Comparison of ENCODE assay signal across 8 cellular contexts in the genomic region with DNA sequence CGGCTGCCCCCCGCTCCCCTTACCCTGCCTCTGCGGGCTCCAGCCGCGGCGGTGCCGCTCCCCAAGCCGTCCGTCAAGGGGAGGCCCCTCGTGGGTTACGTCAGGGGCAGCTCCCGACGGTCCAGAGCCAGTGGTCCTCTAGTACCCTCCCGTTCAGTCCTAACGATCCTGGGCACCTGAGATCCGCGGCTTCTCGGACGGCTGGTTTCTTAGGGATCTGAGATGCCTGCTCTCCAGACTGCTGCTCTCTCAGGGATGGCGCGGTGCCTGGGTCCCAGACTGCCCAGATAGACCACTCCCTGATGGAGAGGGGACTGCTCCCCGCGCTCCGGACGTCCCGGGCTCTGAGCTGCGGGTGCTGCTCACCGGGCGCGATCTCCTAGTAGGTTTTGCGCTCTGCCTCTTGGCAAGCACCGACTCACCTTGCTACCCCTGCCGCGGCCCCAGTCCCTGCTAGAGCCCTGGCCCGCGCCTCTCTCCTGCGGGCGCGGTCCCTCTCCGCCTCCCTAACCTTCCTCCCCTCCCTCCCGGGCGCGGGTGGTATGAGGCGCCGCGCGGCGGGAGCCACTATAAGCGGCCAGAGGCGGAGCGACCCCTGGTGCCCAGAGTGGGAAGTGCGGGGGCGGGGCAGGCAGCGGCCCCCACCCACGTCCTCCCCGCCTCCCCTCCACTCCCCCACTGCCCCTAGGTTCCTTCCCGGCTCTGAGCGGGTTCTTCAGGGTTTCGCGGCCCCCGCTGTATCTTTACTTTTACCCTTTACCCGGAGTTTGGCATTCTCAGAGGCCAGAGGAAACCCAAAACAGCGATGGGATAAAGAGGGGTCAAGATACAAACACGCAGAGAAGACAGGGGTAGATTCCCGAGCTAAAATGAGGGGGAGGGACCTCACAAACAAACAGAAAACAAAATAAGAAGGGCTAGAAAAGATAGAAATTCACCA. TPM values are rescaled to one million over a fixed set of nuclear protein-coding genes. Genes with fewer than 3 reads are reported as not detected.
DNase-seq lines count a peak whose midpoint lies in the region; ATAC-seq and TF ChIP-seq lines count a peak whose summit lies in the region.

A gene (minus strand): TSS at position 544 of the 940 bp plus-strand sequence. CDS start 711 bp downstream, outside the sequence.

- peaks cover 68% of the 10 kb centered on the region for H3K27me3 Mint-ChIP-seq in activated T-cell treated with anti-CD3 and anti-CD28 coated beads, Interleukin-2, amount 50 U/mL, for 4 hours (ENCODE audit: low read depth)
- peaks cover 64 to 93% (median 75%) of the 10 kb centered on the region in 5 donors for H3K27me3 Mint-ChIP-seq in naive thymus-derived CD4-positive, alpha-beta T cell

- H3K36me3 Mint-ChIP-seq in activated T-cell treated with anti-CD3 and anti-CD28 coated beads, Interleukin-2, amount 50 U/mL, for 4 hours (ENCODE audit: insufficient read depth) = no peaks in the 10 kb centered on the region
- H3K36me3 Mint-ChIP-seq in naive thymus-derived CD4-positive, alpha-beta T cell = peaks cover 0 to 5% (median 0%) of the 10 kb centered on the region in 5 donors
- peaks cover 4% of the 10 kb centered on the region for H3K36me3 Mint-ChIP-seq in stimulated activated effector memory CD8-positive, alpha-beta T cell treated with anti-CD3 and anti-CD28 coated beads, Interleukin-12 subunit alpha, Interleukin-12 subunit beta, amount 100 ng/mL, for 72 hours

- H3K27ac Mint-ChIP-seq in naive thymus-derived CD4-positive, alpha-beta T cell = peak within 1 kb of the TSS in 1 of 9 donors; percentile 32
- H3K27ac Mint-ChIP-seq in stimulated activated effector memory CD8-positive, alpha-beta T cell treated with anti-CD3 and anti-CD28 coated beads, Interleukin-12 subunit alpha, Interleukin-12 subunit beta, amount 100 ng/mL, for 72 hours = peak within 1 kb of the TSS; percentile 29

- BruUV-seq in PC-3 (replicated peaks; lab: Mats Ljungman, UMichigan) = no TSS peak

- TF ChIP-seq CTCF in PC-3 (conservative IDR thresholded peaks at IDR 0.05; ENCODE audit: low read depth, low read length) = peak; percentile 92

- DNase-seq in NCI-H345 (lab: John Stamatoyannopoulos, UW) = peak; percentile 38
- DNase-seq in NCI-H345 treated with DMSO at 0.1 percent for 48 hours (lab: John Stamatoyannopoulos, UW; ENCODE audit: unreplicated experiment) = no peak
- peak; percentile 86 for DNase-seq in PC-3
- peak; percentile 91 for DNase-seq in activated T-cell treated with anti-CD3 and anti-CD28 coated beads, Interleukin-2, amount 50 U/mL, for 4 hours
- DNase-seq in fibroblast of gingiva (ENCODE audit: low read depth) = peak; percentile 54
- DNase-seq in naive thymus-derived CD4-positive, alpha-beta T cell = peak; percentile 73 to 96 (median 85)
- DNase-seq in stimulated activated effector memory CD8-positive, alpha-beta T cell treated with anti-CD3 and anti-CD28 coated beads, Interleukin-12 subunit alpha, Interleukin-12 subunit beta, amount 100 ng/mL, for 72 hours (ENCODE audit: low spot score in 2 of 2) = peak; percentile 94 to 96

- no peaks in the 10 kb centered on the region for H4K20me1 ChIP-seq in PC-3 (ENCODE audit: low read length)

- no peaks in the 10 kb centered on the region for H3F3A ChIP-seq in PC-3 (ENCODE audit: low read length, unreplicated experiment)

- peak within 1 kb of the TSS; percentile 64 for H3K4me3 Mint-ChIP-seq in activated T-cell treated with anti-CD3 and anti-CD28 coated beads, Interleukin-2, amount 50 U/mL, for 4 hours
- peak within 1 kb of the TSS; percentile 31 to 77 (median 72) for H3K4me3 Mint-ChIP-seq in naive thymus-derived CD4-positive, alpha-beta T cell
- H3K4me3 Mint-ChIP-seq in stimulated activated effector memory CD8-positive, alpha-beta T cell treated with anti-CD3 and anti-CD28 coated beads, Interleukin-12 subunit alpha, Interleukin-12 subunit beta, amount 100 ng/mL, for 72 hours = peak within 1 kb of the TSS; percentile 52

- H2AFZ ChIP-seq in PC-3 (ENCODE audit: low read length) = peak within 1 kb of the TSS; percentile 94

- H3K4me1 ChIP-seq in HUES48 (ENCODE audit: control insufficient read depth, insufficient read depth, low read length) = peaks cover 47% of the 10 kb centered on the region
- no peaks in the 10 kb centered on the region for H3K4me1 ChIP-seq in PC-3 (ENCODE audit: insufficient read depth, low read length)
- peaks cover 8 to 9% of the 10 kb centered on the region in 2 donors for H3K4me1 ChIP-seq in naive thymus-derived CD4-positive, alpha-beta T cell (ENCODE audit: control insufficient read depth in 2 of 2, insufficient read depth in 2 of 2, low read length in 2 of 2)

- peaks cover 100% of the 10 kb centered on the region for H3K27me3 ChIP-seq in HUES48 (ENCODE audit: control insufficient read depth, insufficient read depth, low read length)
- no peaks in the 10 kb centered on the region for H3K27me3 ChIP-seq in PC-3 (ENCODE audit: low read length)
- H3K27me3 ChIP-seq in naive thymus-derived CD4-positive, alpha-beta T cell (ENCODE audit: control insufficient read depth in 2 of 2, insufficient read depth in 2 of 2, low read length in 2 of 2) = peaks cover 0 to 21% of the 10 kb centered on the region in 2 donors

- H3K9ac ChIP-seq in HUES48 (ENCODE audit: low read depth, low read length) (no peak within 1 kb of the TSS), PC-3 (ENCODE audit: low read length) (peak within 1 kb of the TSS; percentile 53)

- H3K9me3 Mint-ChIP-seq in activated T-cell treated with anti-CD3 and anti-CD28 coated beads, Interleukin-2, amount 50 U/mL, for 4 hours = no peaks in the 10 kb centered on the region
- H3K9me3 Mint-ChIP-seq in naive thymus-derived CD4-positive, alpha-beta T cell = peaks cover 0 to 1% (median 0%) of the 10 kb centered on the region in 11 donors
- H3K9me3 Mint-ChIP-seq in stimulated activated effector memory CD8-positive, alpha-beta T cell treated with anti-CD3 and anti-CD28 coated beads, Interleukin-12 subunit alpha, Interleukin-12 subunit beta, amount 100 ng/mL, for 72 hours = no peaks in the 10 kb centered on the region

- H3K79me2 ChIP-seq in PC-3 (ENCODE audit: low read length) = no peaks in the 10 kb centered on the region

- peaks cover 15% of the 10 kb centered on the region for H3K4me1 Mint-ChIP-seq in activated T-cell treated with anti-CD3 and anti-CD28 coated beads, Interleukin-2, amount 50 U/mL, for 4 hours (ENCODE audit: low read depth)
- H3K4me1 Mint-ChIP-seq in naive thymus-derived CD4-positive, alpha-beta T cell = peaks cover 16 to 39% (median 31%) of the 10 kb centered on the region in 7 donors
- H3K4me1 Mint-ChIP-seq in stimulated activated effector memory CD8-positive, alpha-beta T cell treated with anti-CD3 and anti-CD28 coated beads, Interleukin-12 subunit alpha, Interleukin-12 subunit beta, amount 100 ng/mL, for 72 hours = peaks cover 18% of the 10 kb centered on the region

- POLR2A ChIA-PET in PC-3 (lab: Charles Lee; ENCODE audit: unreplicated experiment) = no interaction called here
- POLR2A ChIA-PET in naive thymus-derived CD4-positive, alpha-beta T cell (lab: Charles Lee) = no interaction called here

- H3K36me3 ChIP-seq in HUES48 (ENCODE audit: control insufficient read depth, insufficient read depth, low read length) (no peaks in the 10 kb centered on the region), PC-3 (ENCODE audit: low read depth, low read length) (no peaks in the 10 kb centered on the region)
- no peaks in the 10 kb centered on the region for H3K36me3 ChIP-seq in naive thymus-derived CD4-positive, alpha-beta T cell (ENCODE audit: control insufficient read depth in 2 of 3, insufficient read depth in 3 of 3, low read length in 3 of 3)

- H3K9me3 ChIP-seq in HUES48 (ENCODE audit: control insufficient read depth, insufficient read depth, low read length) (no peaks in the 10 kb centered on the region), PC-3 (ENCODE audit: low read length) (no peaks in the 10 kb centered on the region)
- H3K9me3 ChIP-seq in naive thymus-derived CD4-positive, alpha-beta T cell (ENCODE audit: control insufficient read depth in 2 of 3, low read length in 3 of 3) = no peaks in the 10 kb centered on the region

- CTCF ChIA-PET in PC-3 (lab: Charles Lee) = interaction anchor here (0.5 kb wide), 1 partner anchor 177 kb away, joined by 3 read pairs; no protein-coding TSS in a partner anchor
- CTCF ChIA-PET in naive thymus-derived CD4-positive, alpha-beta T cell (lab: Charles Lee) = interaction anchor here (0.6 to 4.4 kb wide), 9 partner anchors 10 to 102 kb away, joined by 3 to 27 read pairs (median 4); a partner anchor contains a TSS

- intact Hi-C loops in PC-3 (cut with micrococcal nuclease) = loop anchor here (1.0 to 2.0 kb wide), 2 partner anchors 39 to 48 kb away; no protein-coding TSS in a partner anchor
- intact Hi-C loops in naive thymus-derived CD4-positive, alpha-beta T cell (cut with micrococcal nuclease) = loop anchor here (1.0 to 5.0 kb wide), 4 partner anchors 10 to 355 kb away; a partner anchor contains a TSS

- no peak within 1 kb of the TSS for H3K27ac ChIP-seq in HUES48 (ENCODE audit: low read depth, low read length)
- H3K27ac ChIP-seq in PC-3 (ENCODE audit: low read length) = no peak within 1 kb of the TSS
- H3K27ac ChIP-seq in naive thymus-derived CD4-positive, alpha-beta T cell (ENCODE audit: low read depth, low read length) = no peak within 1 kb of the TSS

- H3K4me3 ChIP-seq in HUES48 (ENCODE audit: low read depth, low read length) (peak within 1 kb of the TSS; percentile 60), PC-3 (ENCODE audit: low read length) (peak within 1 kb of the TSS; percentile 78)
- peak within 1 kb of the TSS; percentile 46 for H3K4me3 ChIP-seq in naive thymus-derived CD4-positive, alpha-beta T cell (ENCODE audit: low read length)

- peak within 1 kb of the TSS; percentile 98 for H3K4me2 ChIP-seq in PC-3 (ENCODE audit: low read length)

- H3K9me2 ChIP-seq in PC-3 (replicated peaks; ENCODE audit: low read length) = no peaks in the 10 kb centered on the region

- peak; percentile 85 for ATAC-seq in PC-3
- peak; percentile 79 to 82 for ATAC-seq in activated T-cell treated with anti-CD3 and anti-CD28 coated beads, Interleukin-2, amount 50 U/mL, for 4 hours
- peak; percentile 98 for ATAC-seq in naive thymus-derived CD4-positive, alpha-beta T cell
- ATAC-seq in stimulated activated effector memory CD8-positive, alpha-beta T cell treated with anti-CD3 and anti-CD28 coated beads, Interleukin-12 subunit alpha, Interleukin-12 subunit beta, amount 100 ng/mL, for 72 hours = peak; percentile 78

RNA-seq across cellular contexts. Expression of the gene that starts here (rescaled TPM):
- 5.3 and 6.9 TPM in 2 replicates for total RNA-seq in PC-3 (2014; rRNA removed)
- total RNA-seq in activated T-cell treated with anti-CD3 and anti-CD28 coated beads, Interleukin-2, amount 50 U/mL, for 4 hours = not detected
- not detected for total RNA-seq in naive thymus-derived CD4-positive, alpha-beta T cell
- polyA plus RNA-seq in naive thymus-derived CD4-positive, alpha-beta T cell = not detected

Comparison
In these comparisons a context has a peak if more than half of its experiments do, and no peak if none do; other contexts are left out.
1. Peak in DNase-seq and ATAC-seq in activated T-cell treated with anti-CD3 and anti-CD28 coated beads, Interleukin-2, amount 50 U/mL, for 4 hours; RNA of the gene not detected or under 1 TPM.
2. Peak in DNase-seq, ATAC-seq and H3K4me3 ChIP-seq in naive thymus-derived CD4-positive, alpha-beta T cell; RNA of the gene not detected or under 1 TPM.